In genomic region chr10:24162236-24162635, GRCh38 we compare ENCODE assay signal across 1 cellular context.
TF ChIP-seq lines count a peak whose summit lies in the region.

No MANE protein-coding gene starts in this region.

TF ChIP-seq in H1, 55 proteins besides CTCF, POLR2A, EP300 and RAD21 (continued from another document):
- TF ChIP-seq RBBP5 (IDR thresholded peaks at IDR 0.05; ENCODE audit: borderline replicate concordance, low read depth, low read length) (no peak), ASH2L (IDR thresholded peaks at IDR 0.05; ENCODE audit: low read length) (no peak)
